16 cellular contexts compared by ENCODE assay signal in genomic region chr16:86325895-86326294, GRCh38.
DNase-seq lines count a peak whose midpoint lies in the region; ATAC-seq, FAIRE-seq and TF ChIP-seq lines count a peak whose summit lies in the region.
"Had no signal": no experiment of that assay in that cellular context is flagged by ENCODE, and none has a peak within 500 bp of the region (broad histone marks: within the 10 kb centered on the region; RNA-seq: fewer than 3 reads in every experiment).

No MANE protein-coding gene starts in this region.

- no peak for TF ChIP-seq RAD21 in H1 (IDR thresholded peaks at IDR 0.05 in 1 of 2, conservative IDR thresholded peaks at IDR 0.05 in 1 of 2; ENCODE audit: low read depth in 2 of 2, low read length in 2 of 2)

- H4K91ac ChIP-seq in H1 (replicated peaks; ENCODE audit: insufficient read length, low read length), result peak overlapping the region; percentile 79

- H3K14ac ChIP-seq in H1 (ENCODE audit: insufficient read length), result no peak overlapping the region

- H2BK120ac ChIP-seq in H1 (replicated peaks; ENCODE audit: low read depth, low read length), result no peak overlapping the region

- no peak overlapping the region for H3K9ac ChIP-seq in H1 (replicated peaks in 1 of 4; ENCODE audit: extremely low read depth in 1 of 4, low read depth in 3 of 4, low read length in 3 of 4)
- H3K9ac ChIP-seq: GM23248 had no signal

- POLR2A ChIA-PET in H1 (lab: Charles Lee; ENCODE audit: partially characterized antibody), result interaction anchor here (0.6 kb wide), 1 partner anchor 70 kb away, joined by 3 read pairs; no protein-coding TSS in a partner anchor

- H3K9me3 Mint-ChIP-seq in nephron progenitor cell, result peaks cover 19% of the 10 kb centered on the region

- ATAC-seq in GM18505 (IDR thresholded peaks at IDR 0.05; ENCODE audit: unreplicated experiment) (no peak), GM18517 (IDR thresholded peaks at IDR 0.05; ENCODE audit: unreplicated experiment) (no peak)
- ATAC-seq: HCT116 had no signal

- H3K4ac ChIP-seq in H1 (replicated peaks; ENCODE audit: insufficient read length, low read depth, low read length), result no peak overlapping the region

- no peak overlapping the region for H3K4me3 ChIP-seq in H1 (ENCODE audit: extremely low read depth in 1 of 4, insufficient read depth in 2 of 4, low read depth in 3 of 4, low read length in 4 of 4)
- H3K4me3 ChIP-seq: GM23248 had no signal

- FAIRE-seq in HTR-8/SVneo (lab: Jason Lieb, UNC) (peak; percentile 97), H1 (lab: Jason Lieb, UNC) (no peak)
- FAIRE-seq: GM18507 had no signal

- no peaks in the 10 kb centered on the region for H3K4me1 ChIP-seq in H1 (replicated peaks in 1 of 4; ENCODE audit: control insufficient read depth in 3 of 4, insufficient read depth in 4 of 4, low read length in 3 of 4)

- H2BK15ac ChIP-seq in H1 (ENCODE audit: low read length), result no peak overlapping the region

- H3K36me3 Mint-ChIP-seq in nephron progenitor cell (ENCODE audit: low read depth), result peaks cover 3% of the 10 kb centered on the region
- H3K36me3 Mint-ChIP-seq: CD4-positive, alpha-beta memory T cell had no signal

- H4K5ac ChIP-seq in H1 (ENCODE audit: insufficient read length, low read depth, low read length), result no peak overlapping the region

- H3K27ac ChIP-seq in H1 (ENCODE audit: low read depth, low read length), result no peak overlapping the region
- H3K27ac ChIP-seq: GM23248 had no signal

- no peak overlapping the region for H2BK5ac ChIP-seq in H1 (ENCODE audit: low read depth, low read length)

- H3K36me3 ChIP-seq in H1 (ENCODE audit: control insufficient read depth in 2 of 4, insufficient read depth in 4 of 4, low read length in 3 of 4), result no peaks in the 10 kb centered on the region

- H2BK20ac ChIP-seq in H1 (ENCODE audit: low read length), result no peak overlapping the region

- 84% methylated on average over 6 of the region's 6 CpGs; no CpG with 5 or more reads in 1 of the 2 experiments for WGBS in H1 (ENCODE audit: extremely low coverage in 1 of 2, insufficient coverage in 1 of 2, insufficient read length in 1 of 2, insufficient replicate concordance in 2 of 2, low coverage in 1 of 2, low lambda C conversion rate in 2 of 2, missing lambda C conversion rate in 1 of 2), 2 experiments

- peaks cover 0 to 3% of the 10 kb centered on the region in 2 experiments for H4K20me1 ChIP-seq in H1 (replicated peaks in 1 of 2; ENCODE audit: control insufficient read depth in 1 of 2, insufficient read depth in 2 of 2, low read length in 2 of 2)

- no peak for TF ChIP-seq EP300 in H1 (IDR thresholded peaks at IDR 0.05; ENCODE audit: borderline replicate concordance in 1 of 2, low read depth in 2 of 2, low read length in 2 of 2)

- no peaks in the 10 kb centered on the region for H3K23me2 ChIP-seq in H1 (ENCODE audit: low read depth, low read length)

- no peak overlapping the region; the same call in 1 of the 2 replicates for H2AK5ac ChIP-seq in H1 (ENCODE audit: low read depth, low read length)

- H3K56ac ChIP-seq in H1 (replicated peaks; ENCODE audit: insufficient read length, low read depth, low read length), result no peak overlapping the region

- no peak for DNase-seq in HTR-8/SVneo (ENCODE audit: insufficient read length, low spot score)
- no peak for DNase-seq in H1 (ENCODE audit: low read depth in 1 of 2, low spot score in 2 of 2)
- no peak for DNase-seq in nephron progenitor cell
- no peak for DNase-seq in NCI-H146 treated with DMSO at 0.1 percent for 48 hours (lab: John Stamatoyannopoulos, UW; ENCODE audit: unreplicated experiment)
- DNase-seq: C1 segment of cervical spinal cord; Calu3; CD4-positive, alpha-beta memory T cell; COR-L47; DMS53; DMS79 treated with DMSO at 0.1 percent for 48 hours; GM23248; H9 had no signal

- H3K4me1 Mint-ChIP-seq in nephron progenitor cell, result peaks cover 36% of the 10 kb centered on the region
- H3K4me1 Mint-ChIP-seq: H9 had no signal

- H2AFZ ChIP-seq in H1 (ENCODE audit: low read length), result no peak overlapping the region
- H2AFZ ChIP-seq: GM23248 had no signal

- H3K79me2 ChIP-seq in H1 (ENCODE audit: control insufficient read depth in 1 of 2, insufficient read depth in 2 of 2, low read length in 2 of 2), result no peaks in the 10 kb centered on the region

- peak overlapping the region; percentile 4 for H3K4me3 Mint-ChIP-seq in nephron progenitor cell
- H3K4me3 Mint-ChIP-seq: CD4-positive, alpha-beta memory T cell; H9 had no signal

- CTCF ChIA-PET in H1 (lab: Charles Lee; ENCODE audit: partially characterized antibody), result no interaction called here

- no peaks in the 10 kb centered on the region; a peak in 1 of 7 replicates for H3K27me3 ChIP-seq in H1 (replicated peaks in 1 of 4; ENCODE audit: control insufficient read depth in 3 of 4, extremely low read depth in 1 of 4, insufficient read depth in 3 of 4, low read length in 3 of 4)

- no peak overlapping the region for H4K8ac ChIP-seq in H1 (ENCODE audit: extremely low read depth, insufficient read depth, low read length)

- no peak overlapping the region for H3K23ac ChIP-seq in H1 (ENCODE audit: insufficient read length)

- H3K79me1 ChIP-seq in H1 (ENCODE audit: low read depth, low read length), result no peaks in the 10 kb centered on the region

- H3K27ac Mint-ChIP-seq in nephron progenitor cell, result no peak overlapping the region
- H3K27ac Mint-ChIP-seq: CD4-positive, alpha-beta memory T cell; H9 had no signal

- TF ChIP-seq POLR2A in H1 (IDR thresholded peaks at IDR 0.05; ENCODE audit: control extremely low read depth in 1 of 2, low read depth in 2 of 2, low read length in 2 of 2), result no peak
- no peak for TF ChIP-seq POLR2A in GM18505 (IDR thresholded peaks at IDR 0.05; ENCODE audit: borderline replicate concordance, extremely low read depth, insufficient read depth, insufficient read length)

- peaks cover 79% of the 10 kb centered on the region for H3K27me3 Mint-ChIP-seq in nephron progenitor cell (ENCODE audit: low read depth, poor library complexity)

- H3K4me2 ChIP-seq in H1 (ENCODE audit: insufficient read depth in 1 of 2, low read depth in 2 of 2, low read length in 2 of 2), result no peak overlapping the region

- H3K18ac ChIP-seq in H1 (ENCODE audit: extremely low read depth, low read length), result no peak overlapping the region

- H3K9me3 ChIP-seq in H1 (ENCODE audit: insufficient read depth in 2 of 2, low read depth in 1 of 2, low read length in 1 of 2), result peaks cover 5 to 6% of the 10 kb centered on the region in 2 experiments; a peak in 3 of 4 replicates

- TF ChIP-seq CTCF in H1 (IDR thresholded peaks at IDR 0.05; ENCODE audit: control extremely low read depth in 1 of 3, insufficient read depth in 1 of 3, low read depth in 1 of 3, low read length in 3 of 3) (no peak), nephron progenitor cell (IDR thresholded peaks at IDR 0.05) (no peak)

- H2BK12ac ChIP-seq in H1 (ENCODE audit: low read depth, low read length), result no peak overlapping the region

TF ChIP-seq in H1, 55 proteins besides CTCF, POLR2A, EP300 and RAD21:
- no peak for TF ChIP-seq EGR1 (IDR thresholded peaks at IDR 0.05; ENCODE audit: borderline replicate concordance, low read depth, low read length)
- TF ChIP-seq RXRA (IDR thresholded peaks at IDR 0.05; ENCODE audit: insufficient read depth, low read depth, low read length), result no peak
- no peak for TF ChIP-seq CBX8 (IDR thresholded peaks at IDR 0.05; ENCODE audit: borderline replicate concordance, low read depth, low read length)
- TF ChIP-seq ATF2 (IDR thresholded peaks at IDR 0.05; ENCODE audit: low read length), result no peak
- TF ChIP-seq BCL11A (IDR thresholded peaks at IDR 0.05; ENCODE audit: low read depth in 2 of 2, low read length in 2 of 2), result no peak
- TF ChIP-seq GABPA (IDR thresholded peaks at IDR 0.05; ENCODE audit: borderline replicate concordance, insufficient read depth, low read length), result no peak
- TF ChIP-seq BRCA1 (IDR thresholded peaks at IDR 0.05; ENCODE audit: low read depth, low read length), result no peak
- no peak for TF ChIP-seq SP1 (IDR thresholded peaks at IDR 0.05; ENCODE audit: low read depth, low read length)
- no peak for TF ChIP-seq CHD2 (IDR thresholded peaks at IDR 0.05; ENCODE audit: low read length)
- no peak for TF ChIP-seq TBP (IDR thresholded peaks at IDR 0.05; ENCODE audit: low read depth, low read length)
- TF ChIP-seq HDAC6 (IDR thresholded peaks at IDR 0.05; ENCODE audit: low read depth, low read length), result no peak
- no peak for TF ChIP-seq CBX5 (IDR thresholded peaks at IDR 0.05; ENCODE audit: low read depth, low read length)
